ENCODE assay signal across 1 cellular context in genomic region chr4:8478801-8479744, GRCh38.
A peak's percentile ranks its signal among the peaks of the same experiment; 100 is the strongest.
TF ChIP-seq lines count a peak whose summit lies in the region.

No MANE protein-coding gene starts in this region.

TF ChIP-seq in K562, 482 proteins besides CTCF, POLR2A, EP300 and RAD21 (continued from another document and continues in another):
- TF ChIP-seq, protein P1, sequence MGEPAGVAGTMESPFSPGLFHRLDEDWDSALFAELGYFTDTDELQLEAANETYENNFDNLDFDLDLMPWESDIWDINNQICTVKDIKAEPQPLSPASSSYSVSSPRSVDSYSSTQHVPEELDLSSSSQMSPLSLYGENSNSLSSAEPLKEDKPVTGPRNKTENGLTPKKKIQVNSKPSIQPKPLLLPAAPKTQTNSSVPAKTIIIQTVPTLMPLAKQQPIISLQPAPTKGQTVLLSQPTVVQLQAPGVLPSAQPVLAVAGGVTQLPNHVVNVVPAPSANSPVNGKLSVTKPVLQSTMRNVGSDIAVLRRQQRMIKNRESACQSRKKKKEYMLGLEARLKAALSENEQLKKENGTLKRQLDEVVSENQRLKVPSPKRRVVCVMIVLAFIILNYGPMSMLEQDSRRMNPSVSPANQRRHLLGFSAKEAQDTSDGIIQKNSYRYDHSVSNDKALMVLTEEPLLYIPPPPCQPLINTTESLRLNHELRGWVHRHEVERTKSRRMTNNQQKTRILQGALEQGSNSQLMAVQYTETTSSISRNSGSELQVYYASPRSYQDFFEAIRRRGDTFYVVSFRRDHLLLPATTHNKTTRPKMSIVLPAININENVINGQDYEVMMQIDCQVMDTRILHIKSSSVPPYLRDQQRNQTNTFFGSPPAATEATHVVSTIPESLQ (CRISPR knock-in tag; IDR thresholded peaks at IDR 0.05): no peak
- peak; percentile 72; the same call in 1 of the 2 replicates for TF ChIP-seq JUN (IDR thresholded peaks at IDR 0.05; ENCODE audit: borderline replicate concordance, low read depth, low read length)
- peak; percentile 21; the same call in 1 of the 2 replicates for TF ChIP-seq JUN (CRISPR knock-in tag; IDR thresholded peaks at IDR 0.05; ENCODE audit: borderline replicate concordance)
- no peak for TF ChIP-seq RBM39 (optimal IDR thresholded peaks at IDR 0.05; ENCODE audit: low read depth, low read length)
- no peak for TF ChIP-seq GTF2A2 (tag; IDR thresholded peaks at IDR 0.05)
- no peak for TF ChIP-seq YY1 (IDR thresholded peaks at IDR 0.05; ENCODE audit: borderline replicate concordance in 1 of 3, control insufficient read depth in 1 of 3, extremely low read depth in 1 of 3, insufficient read depth in 3 of 3, insufficient read length in 1 of 3, insufficient replicate concordance in 2 of 3, low read depth in 1 of 3, low read length in 2 of 3)
- TF ChIP-seq E2F1 (CRISPR knock-in tag; IDR thresholded peaks at IDR 0.05): no peak
- no peak for TF ChIP-seq E2F3 (CRISPR knock-in tag; IDR thresholded peaks at IDR 0.05)
- no peak for TF ChIP-seq SLC30A9 (CRISPR knock-in tag; IDR thresholded peaks at IDR 0.05)
- no peak for TF ChIP-seq NR1H2 (CRISPR knock-in tag; IDR thresholded peaks at IDR 0.05)
- no peak for TF ChIP-seq LARP7 (IDR thresholded peaks at IDR 0.05)
- TF ChIP-seq CEBPZ (IDR thresholded peaks at IDR 0.05; ENCODE audit: borderline replicate concordance, low read depth, low read length): no peak
- TF ChIP-seq HOXB6 (CRISPR knock-in tag; IDR thresholded peaks at IDR 0.05; ENCODE audit: borderline replicate concordance): 0 out of 2 replicates have a peak, but pooled peaks have one; percentile 7
- TF ChIP-seq ZC3H4 (CRISPR knock-in tag; IDR thresholded peaks at IDR 0.05; ENCODE audit: borderline replicate concordance): no peak
- TF ChIP-seq SAFB (IDR thresholded peaks at IDR 0.05; ENCODE audit: borderline replicate concordance, low read depth, low read length): no peak
- no peak for TF ChIP-seq CREBBP (IDR thresholded peaks at IDR 0.05; ENCODE audit: low read depth, low read length)
- TF ChIP-seq, protein P2, sequence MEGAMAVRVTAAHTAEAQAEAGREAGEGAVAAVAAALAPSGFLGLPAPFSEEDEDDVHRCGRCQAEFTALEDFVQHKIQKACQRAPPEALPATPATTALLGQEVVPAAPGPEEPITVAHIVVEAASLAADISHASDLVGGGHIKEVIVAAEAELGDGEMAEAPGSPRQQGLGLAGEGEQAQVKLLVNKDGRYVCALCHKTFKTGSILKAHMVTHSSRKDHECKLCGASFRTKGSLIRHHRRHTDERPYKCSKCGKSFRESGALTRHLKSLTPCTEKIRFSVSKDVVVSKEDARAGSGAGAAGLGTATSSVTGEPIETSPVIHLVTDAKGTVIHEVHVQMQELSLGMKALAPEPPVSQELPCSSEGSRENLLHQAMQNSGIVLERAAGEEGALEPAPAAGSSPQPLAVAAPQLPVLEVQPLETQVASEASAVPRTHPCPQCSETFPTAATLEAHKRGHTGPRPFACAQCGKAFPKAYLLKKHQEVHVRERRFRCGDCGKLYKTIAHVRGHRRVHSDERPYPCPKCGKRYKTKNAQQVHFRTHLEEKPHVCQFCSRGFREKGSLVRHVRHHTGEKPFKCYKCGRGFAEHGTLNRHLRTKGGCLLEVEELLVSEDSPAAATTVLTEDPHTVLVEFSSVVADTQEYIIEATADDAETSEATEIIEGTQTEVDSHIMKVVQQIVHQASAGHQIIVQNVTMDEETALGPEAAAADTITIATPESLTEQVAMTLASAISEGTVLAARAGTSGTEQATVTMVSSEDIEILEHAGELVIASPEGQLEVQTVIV (CRISPR knock-in tag; IDR thresholded peaks at IDR 0.05; ENCODE audit: borderline replicate concordance): 0 out of 2 replicates have a peak, but pooled peaks have one; percentile 10
- TF ChIP-seq, protein P3, sequence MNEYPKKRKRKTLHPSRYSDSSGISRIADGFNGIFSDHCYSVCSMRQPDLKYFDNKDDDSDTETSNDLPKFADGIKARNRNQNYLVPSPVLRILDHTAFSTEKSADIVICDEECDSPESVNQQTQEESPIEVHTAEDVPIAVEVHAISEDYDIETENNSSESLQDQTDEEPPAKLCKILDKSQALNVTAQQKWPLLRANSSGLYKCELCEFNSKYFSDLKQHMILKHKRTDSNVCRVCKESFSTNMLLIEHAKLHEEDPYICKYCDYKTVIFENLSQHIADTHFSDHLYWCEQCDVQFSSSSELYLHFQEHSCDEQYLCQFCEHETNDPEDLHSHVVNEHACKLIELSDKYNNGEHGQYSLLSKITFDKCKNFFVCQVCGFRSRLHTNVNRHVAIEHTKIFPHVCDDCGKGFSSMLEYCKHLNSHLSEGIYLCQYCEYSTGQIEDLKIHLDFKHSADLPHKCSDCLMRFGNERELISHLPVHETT (CRISPR knock-in tag; conservative IDR thresholded peaks at IDR 0.05 in 1 of 2, IDR thresholded peaks at IDR 0.05 in 1 of 2): no peak
- TF ChIP-seq, protein P4, sequence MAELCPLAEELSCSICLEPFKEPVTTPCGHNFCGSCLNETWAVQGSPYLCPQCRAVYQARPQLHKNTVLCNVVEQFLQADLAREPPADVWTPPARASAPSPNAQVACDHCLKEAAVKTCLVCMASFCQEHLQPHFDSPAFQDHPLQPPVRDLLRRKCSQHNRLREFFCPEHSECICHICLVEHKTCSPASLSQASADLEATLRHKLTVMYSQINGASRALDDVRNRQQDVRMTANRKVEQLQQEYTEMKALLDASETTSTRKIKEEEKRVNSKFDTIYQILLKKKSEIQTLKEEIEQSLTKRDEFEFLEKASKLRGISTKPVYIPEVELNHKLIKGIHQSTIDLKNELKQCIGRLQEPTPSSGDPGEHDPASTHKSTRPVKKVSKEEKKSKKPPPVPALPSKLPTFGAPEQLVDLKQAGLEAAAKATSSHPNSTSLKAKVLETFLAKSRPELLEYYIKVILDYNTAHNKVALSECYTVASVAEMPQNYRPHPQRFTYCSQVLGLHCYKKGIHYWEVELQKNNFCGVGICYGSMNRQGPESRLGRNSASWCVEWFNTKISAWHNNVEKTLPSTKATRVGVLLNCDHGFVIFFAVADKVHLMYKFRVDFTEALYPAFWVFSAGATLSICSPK (IDR thresholded peaks at IDR 0.05; ENCODE audit: borderline replicate concordance): no peak
- TF ChIP-seq PURB (CRISPR knock-in tag; IDR thresholded peaks at IDR 0.05; ENCODE audit: low read depth): no peak
- no peak for TF ChIP-seq NFIC (IDR thresholded peaks at IDR 0.05)
- TF ChIP-seq SP2 (IDR thresholded peaks at IDR 0.05; ENCODE audit: extremely low read depth, low read depth, low read length, poor library complexity, severe bottlenecking): no peak
- TF ChIP-seq SRSF9 (IDR thresholded peaks at IDR 0.05; ENCODE audit: borderline replicate concordance, low read depth, low read length): no peak
- TF ChIP-seq CBX3 (IDR thresholded peaks at IDR 0.05; ENCODE audit: borderline replicate concordance in 1 of 2, low read length in 2 of 2): no peak
- no peak for TF ChIP-seq BDP1 (IDR thresholded peaks at IDR 0.05; ENCODE audit: insufficient read depth, insufficient read length)
- TF ChIP-seq TBL1XR1 (IDR thresholded peaks at IDR 0.05; ENCODE audit: low read length in 2 of 2): peak in 1 of 2 experiments; percentile 75; a peak in 2 of 4 replicates
- no peak for TF ChIP-seq CTCFL (IDR thresholded peaks at IDR 0.05; ENCODE audit: borderline replicate concordance, insufficient read depth, low read depth, low read length, poor library complexity, severe bottlenecking)
- TF ChIP-seq TCF15 (CRISPR knock-in tag; IDR thresholded peaks at IDR 0.05): peak; percentile 44; the same call in 1 of the 2 replicates
- TF ChIP-seq NFATC3 (IDR thresholded peaks at IDR 0.05): no peak
- TF ChIP-seq C11orf30 (IDR thresholded peaks at IDR 0.05; ENCODE audit: low read depth): peak; percentile 90
- TF ChIP-seq, protein P5, sequence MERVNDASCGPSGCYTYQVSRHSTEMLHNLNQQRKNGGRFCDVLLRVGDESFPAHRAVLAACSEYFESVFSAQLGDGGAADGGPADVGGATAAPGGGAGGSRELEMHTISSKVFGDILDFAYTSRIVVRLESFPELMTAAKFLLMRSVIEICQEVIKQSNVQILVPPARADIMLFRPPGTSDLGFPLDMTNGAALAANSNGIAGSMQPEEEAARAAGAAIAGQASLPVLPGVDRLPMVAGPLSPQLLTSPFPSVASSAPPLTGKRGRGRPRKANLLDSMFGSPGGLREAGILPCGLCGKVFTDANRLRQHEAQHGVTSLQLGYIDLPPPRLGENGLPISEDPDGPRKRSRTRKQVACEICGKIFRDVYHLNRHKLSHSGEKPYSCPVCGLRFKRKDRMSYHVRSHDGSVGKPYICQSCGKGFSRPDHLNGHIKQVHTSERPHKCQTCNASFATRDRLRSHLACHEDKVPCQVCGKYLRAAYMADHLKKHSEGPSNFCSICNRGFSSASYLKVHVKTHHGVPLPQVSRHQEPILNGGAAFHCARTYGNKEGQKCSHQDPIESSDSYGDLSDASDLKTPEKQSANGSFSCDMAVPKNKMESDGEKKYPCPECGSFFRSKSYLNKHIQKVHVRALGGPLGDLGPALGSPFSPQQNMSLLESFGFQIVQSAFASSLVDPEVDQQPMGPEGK (CRISPR knock-in tag; IDR thresholded peaks at IDR 0.05; ENCODE audit: borderline replicate concordance): no peak
- no peak for TF ChIP-seq NCOR1 (IDR thresholded peaks at IDR 0.05)
- peak; percentile 60 for TF ChIP-seq ETS2 (tag; IDR thresholded peaks at IDR 0.05; ENCODE audit: borderline replicate concordance, poor library complexity, severe bottlenecking)
- TF ChIP-seq JUND (IDR thresholded peaks at IDR 0.05; ENCODE audit: borderline replicate concordance, low read depth, low read length): peak; percentile 89
- peak; percentile 89; the same call in 2 of the 3 replicates for TF ChIP-seq JUND (tag; IDR thresholded peaks at IDR 0.05; ENCODE audit: borderline replicate concordance, low read depth, low read length)
- peak; percentile 76 to 91; a peak in 3 of 4 replicates for TF ChIP-seq TRIM24 (IDR thresholded peaks at IDR 0.05)
- no peak for TF ChIP-seq RBM25 (IDR thresholded peaks at IDR 0.05; ENCODE audit: low read depth, low read length, severe bottlenecking)
- TF ChIP-seq CBX1 (IDR thresholded peaks at IDR 0.05; ENCODE audit: low read depth): no peak; the same call in 1 of the 2 replicates
- peak; percentile 54; the same call in 1 of the 2 replicates for TF ChIP-seq MAX (CRISPR knock-in tag; IDR thresholded peaks at IDR 0.05)
- no peak for TF ChIP-seq ZNF12 (CRISPR knock-in tag; IDR thresholded peaks at IDR 0.05)
- no peak; a peak in 1 of 4 replicates for TF ChIP-seq NONO (IDR thresholded peaks at IDR 0.05; ENCODE audit: low read depth in 2 of 2, low read length in 1 of 2)
- TF ChIP-seq, protein P6, sequence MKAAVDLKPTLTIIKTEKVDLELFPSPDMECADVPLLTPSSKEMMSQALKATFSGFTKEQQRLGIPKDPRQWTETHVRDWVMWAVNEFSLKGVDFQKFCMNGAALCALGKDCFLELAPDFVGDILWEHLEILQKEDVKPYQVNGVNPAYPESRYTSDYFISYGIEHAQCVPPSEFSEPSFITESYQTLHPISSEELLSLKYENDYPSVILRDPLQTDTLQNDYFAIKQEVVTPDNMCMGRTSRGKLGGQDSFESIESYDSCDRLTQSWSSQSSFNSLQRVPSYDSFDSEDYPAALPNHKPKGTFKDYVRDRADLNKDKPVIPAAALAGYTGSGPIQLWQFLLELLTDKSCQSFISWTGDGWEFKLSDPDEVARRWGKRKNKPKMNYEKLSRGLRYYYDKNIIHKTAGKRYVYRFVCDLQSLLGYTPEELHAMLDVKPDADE (conservative IDR thresholded peaks at IDR 0.05; ENCODE audit: control insufficient read depth, low read depth, low read length): no peak
